Comparison of ENCODE assay signal across 23 cellular contexts in genomic region chr10:37937864-37938263, GRCh38.
"Had no signal": no experiment of that assay in that cellular context is flagged by ENCODE, and none has a peak within 500 bp of the region (broad histone marks: within the 10 kb centered on the region; RNA-seq: fewer than 3 reads in every experiment).

No MANE protein-coding gene starts in this region.

- H3K36me3 ChIP-seq: heart left ventricle, ovary, spleen, thoracic aorta, upper lobe of left lung had no signal

- ATAC-seq: gastroesophageal sphincter; heart left ventricle; left lobe of liver; natural killer cell; psoas muscle; right cardiac atrium; stimulated activated naive B cell treated with anti-CD40 and anti-IgM and Interleukin-4, amounts not matched to agents 10 μg/mL and 1 μg/mL and 100 μg/mL, for 72 hours had no signal

- H3K4me2 ChIP-seq: hepatocyte had no signal

- H3K27me3 Mint-ChIP-seq: dendritic cell treated with granulocyte-macrophage colony-stimulating factor and Interleukin-4, amounts not matched to agents 40 ng/mL and 50 ng/mL, for 4 days; memory B cell; stimulated activated naive B cell treated with anti-CD40 and anti-IgM and Interleukin-4, amounts not matched to agents 10 μg/mL and 1 μg/mL and 100 μg/mL, for 72 hours; stimulated activated naive CD8-positive, alpha-beta T cell treated with anti-CD3 and anti-CD28 coated beads, Interleukin-15, Interleukin-2, amounts not matched to agents 100 ng/mL and 50 ng/mL, for 24 hours had no signal

- H3K9me3 Mint-ChIP-seq: memory B cell; natural killer cell; stimulated activated naive CD8-positive, alpha-beta T cell treated with anti-CD3 and anti-CD28 coated beads, Interleukin-15, Interleukin-2, amounts not matched to agents 100 ng/mL and 50 ng/mL, for 24 hours had no signal

- H3K4me3 ChIP-seq: gastroesophageal sphincter, heart left ventricle, hepatocyte, lung, ovary, psoas muscle, skin epidermis, spleen, thoracic aorta, tibial nerve, upper lobe of left lung had no signal

- H3K4me1 ChIP-seq: gastroesophageal sphincter, heart left ventricle, psoas muscle, spleen, tibial nerve, upper lobe of left lung had no signal

- H3K27me3 ChIP-seq: gastroesophageal sphincter, heart left ventricle, hepatocyte, ovary, spleen, tibial nerve, upper lobe of left lung had no signal

- DNase-seq: effector memory CD4-positive, alpha-beta T cell; foreskin fibroblast; heart left ventricle; kidney; natural killer cell; occipital lobe; ovary; posterior cingulate gyrus; psoas muscle; right cardiac atrium; spleen; stimulated activated naive B cell treated with anti-CD40 and anti-IgM and Interleukin-4, amounts not matched to agents 10 μg/mL and 1 μg/mL and 100 μg/mL, for 72 hours; upper lobe of left lung had no signal

- H3K4me3 Mint-ChIP-seq: dendritic cell treated with granulocyte-macrophage colony-stimulating factor and Interleukin-4, amounts not matched to agents 40 ng/mL and 50 ng/mL, for 4 days; memory B cell; natural killer cell; stimulated activated naive B cell treated with anti-CD40 and anti-IgM and Interleukin-4, amounts not matched to agents 10 μg/mL and 1 μg/mL and 100 μg/mL, for 72 hours; stimulated activated naive CD8-positive, alpha-beta T cell treated with anti-CD3 and anti-CD28 coated beads, Interleukin-15, Interleukin-2, amounts not matched to agents 100 ng/mL and 50 ng/mL, for 24 hours had no signal

- H3K36me3 Mint-ChIP-seq: memory B cell; natural killer cell; stimulated activated naive B cell treated with anti-CD40 and anti-IgM and Interleukin-4, amounts not matched to agents 10 μg/mL and 1 μg/mL and 100 μg/mL, for 72 hours had no signal

- H3K9me3 ChIP-seq: gastroesophageal sphincter, heart left ventricle, ovary, psoas muscle, spleen, thoracic aorta, tibial nerve, upper lobe of left lung had no signal

- H2AFZ ChIP-seq: hepatocyte had no signal

- H3K4me1 Mint-ChIP-seq: memory B cell; natural killer cell; stimulated activated naive B cell treated with anti-CD40 and anti-IgM and Interleukin-4, amounts not matched to agents 10 μg/mL and 1 μg/mL and 100 μg/mL, for 72 hours had no signal

- H3K79me2 ChIP-seq: hepatocyte had no signal

- H3K27ac Mint-ChIP-seq: dendritic cell treated with granulocyte-macrophage colony-stimulating factor and Interleukin-4, amounts not matched to agents 40 ng/mL and 50 ng/mL, for 4 days; memory B cell; natural killer cell; stimulated activated naive B cell treated with anti-CD40 and anti-IgM and Interleukin-4, amounts not matched to agents 10 μg/mL and 1 μg/mL and 100 μg/mL, for 72 hours; stimulated activated naive CD8-positive, alpha-beta T cell treated with anti-CD3 and anti-CD28 coated beads, Interleukin-15, Interleukin-2, amounts not matched to agents 100 ng/mL and 50 ng/mL, for 24 hours had no signal

- H3K27ac ChIP-seq: gastroesophageal sphincter, heart left ventricle, hepatocyte, ovary, psoas muscle, skin epidermis, spleen, thoracic aorta, tibial nerve, upper lobe of left lung had no signal
